ENCODE assay signal across 8 cellular contexts in the genomic region with DNA sequence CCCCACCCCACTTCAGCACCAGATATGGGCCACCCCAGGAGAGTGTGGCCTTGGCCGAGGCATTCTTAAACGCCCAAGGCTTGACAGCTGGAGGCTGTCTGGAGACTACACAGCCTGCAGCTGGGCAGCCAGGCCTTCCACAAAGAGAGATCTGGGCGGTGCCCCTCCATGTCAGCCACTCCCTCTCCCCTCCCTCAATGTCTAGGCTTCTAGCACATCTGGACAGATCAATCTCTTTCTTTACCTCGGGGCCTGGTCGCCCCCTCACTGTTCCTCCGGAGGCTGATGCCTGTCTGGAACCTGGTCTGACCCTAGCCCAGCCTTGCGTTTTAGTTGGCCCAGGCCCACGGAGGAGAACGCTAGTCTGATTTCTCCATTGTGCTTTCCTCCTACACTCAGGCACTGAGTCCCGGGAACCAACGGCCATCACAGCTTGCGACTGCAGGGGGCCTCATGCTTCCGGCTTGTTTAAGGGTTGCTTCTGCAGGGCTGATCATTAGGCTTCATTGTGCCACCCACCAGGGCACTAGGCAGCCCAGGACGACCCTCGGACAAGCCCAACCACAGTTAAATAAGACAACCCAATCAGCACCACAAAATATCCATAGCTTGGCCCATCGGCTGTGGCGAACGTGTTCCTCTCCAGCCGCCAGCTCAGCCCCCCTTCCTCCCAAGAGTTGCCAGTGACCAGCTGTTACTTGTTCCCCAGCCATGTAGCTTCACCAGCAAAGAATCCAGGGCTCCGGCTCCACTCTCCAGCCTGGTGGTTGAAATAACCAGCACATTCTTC.
A peak's percentile ranks its signal among the peaks of the same experiment; 100 is the strongest.
DNase-seq lines count a peak whose midpoint lies in the region; ATAC-seq and TF ChIP-seq lines count a peak whose summit lies in the region.

No MANE protein-coding gene starts in this region.

- CTCF ChIA-PET in Calu3 (lab: Charles Lee), result interaction anchor here (0.8 kb wide), 1 partner anchor 166 kb away, joined by 4 read pairs; no protein-coding TSS in a partner anchor
- CTCF ChIA-PET in activated CD4-positive, alpha-beta T cell treated with anti-CD3 and anti-CD28 coated beads for 36 hours (lab: Charles Lee), result no interaction called here

- intact Hi-C loops in Calu3 (cut with micrococcal nuclease; ENCODE audit: unreplicated experiment), result no loop called here
- intact Hi-C loops in activated CD4-positive, alpha-beta T cell treated with anti-CD3 and anti-CD28 coated beads for 36 hours (cut with DNase I, micrococcal nuclease), result no loop called here

- no peaks in the 10 kb centered on the region for H3K36me3 ChIP-seq in esophagus (ENCODE audit: control insufficient read depth in 2 of 2, insufficient read depth in 2 of 2, low read length in 1 of 2)
- H3K36me3 ChIP-seq in WERI-Rb-1, result no peaks in the 10 kb centered on the region

- H3K9me3 Mint-ChIP-seq in Calu3 (ENCODE audit: low read depth, unreplicated experiment) (no peaks in the 10 kb centered on the region), neural crest cell (no peaks in the 10 kb centered on the region)
- H3K9me3 Mint-ChIP-seq in activated CD4-positive, alpha-beta T cell treated with anti-CD3 and anti-CD28 coated beads for 36 hours (ENCODE audit: low read depth), result no peaks in the 10 kb centered on the region

- no peak overlapping the region for H3K4me3 ChIP-seq in esophagus (ENCODE audit: low read depth in 1 of 2, low read length in 2 of 2)
- H3K4me3 ChIP-seq in WERI-Rb-1 (ENCODE audit: low read depth, low read length), result no peak overlapping the region

- BruUV-seq in Calu3 (replicated peaks; lab: Mats Ljungman, UMichigan), result no TSS peak

- H3K4me3 Mint-ChIP-seq in Calu3 (ENCODE audit: low read depth, unreplicated experiment) (no peak overlapping the region), neural crest cell (no peak overlapping the region)
- no peak overlapping the region for H3K4me3 Mint-ChIP-seq in activated CD4-positive, alpha-beta T cell treated with anti-CD3 and anti-CD28 coated beads for 36 hours

- H3K9me3 ChIP-seq in esophagus (ENCODE audit: control insufficient read depth in 2 of 2, insufficient read depth in 1 of 2, low read depth in 1 of 2, low read length in 1 of 2), result no peaks in the 10 kb centered on the region
- H3K9me3 ChIP-seq in WERI-Rb-1 (ENCODE audit: severe bottlenecking), result no peaks in the 10 kb centered on the region

- H3K27ac ChIP-seq in esophagus (ENCODE audit: low read depth in 2 of 2, low read length in 1 of 2) (peak overlapping the region; percentile 76 to 82), WERI-Rb-1 (no peak overlapping the region)

- H3K36me3 Mint-ChIP-seq in Calu3 (ENCODE audit: insufficient read depth, unreplicated experiment) (peaks cover 4% of the 10 kb centered on the region), neural crest cell (ENCODE audit: low read depth) (no peaks in the 10 kb centered on the region)
- H3K36me3 Mint-ChIP-seq in activated CD4-positive, alpha-beta T cell treated with anti-CD3 and anti-CD28 coated beads for 36 hours (ENCODE audit: low read depth), result no peaks in the 10 kb centered on the region

- DNase-seq in Calu3 (peak; percentile 25), NCI-H524 (lab: John Stamatoyannopoulos, UW) (peak; percentile 64 to 68), neural crest cell (ENCODE audit: low read depth, low spot score) (no peak), T-helper 2 cell (no peak), WERI-Rb-1 (no peak)
- DNase-seq in activated CD4-positive, alpha-beta T cell treated with anti-CD3 and anti-CD28 coated beads for 36 hours, result no peak

- no peaks in the 10 kb centered on the region for H3K27me3 ChIP-seq in esophagus (ENCODE audit: control insufficient read depth in 1 of 2, insufficient read depth in 2 of 2, low read length in 2 of 2)
- H3K27me3 ChIP-seq in WERI-Rb-1 (ENCODE audit: insufficient read depth, low read depth, severe bottlenecking), result no peaks in the 10 kb centered on the region

- H3K4me1 Mint-ChIP-seq in Calu3 (ENCODE audit: low read depth, unreplicated experiment) (peaks cover 37% of the 10 kb centered on the region), neural crest cell (peaks cover 54% of the 10 kb centered on the region)
- H3K4me1 Mint-ChIP-seq in activated CD4-positive, alpha-beta T cell treated with anti-CD3 and anti-CD28 coated beads for 36 hours, result no peaks in the 10 kb centered on the region

- ATAC-seq in activated CD4-positive, alpha-beta T cell treated with anti-CD3 and anti-CD28 coated beads for 36 hours, result no peak
- ATAC-seq in GM21528 (IDR thresholded peaks at IDR 0.05; ENCODE audit: low FRiP score, unreplicated experiment), result no peak

- 29 to 48% methylated on average over 20 of the region's 20 CpGs for WGBS in esophagus, 2 donors

- TF ChIP-seq CTCF in Calu3 (IDR thresholded peaks at IDR 0.05; ENCODE audit: unreplicated experiment), result no peak
- TF ChIP-seq CTCF in neural crest cell (conservative IDR thresholded peaks at IDR 0.05), result peak; percentile 22
- TF ChIP-seq CTCF in WERI-Rb-1 (IDR thresholded peaks at IDR 0.05; ENCODE audit: low read depth, low read length), result no peak

- H3K27ac Mint-ChIP-seq in Calu3 (ENCODE audit: unreplicated experiment), result no peak overlapping the region
- peak overlapping the region; percentile 95 for H3K27ac Mint-ChIP-seq in neural crest cell (ENCODE audit: unreplicated experiment)
- H3K27ac Mint-ChIP-seq in activated CD4-positive, alpha-beta T cell treated with anti-CD3 and anti-CD28 coated beads for 36 hours, result no peak overlapping the region

- POLR2A ChIA-PET in activated CD4-positive, alpha-beta T cell treated with anti-CD3 and anti-CD28 coated beads for 36 hours (lab: Charles Lee), result no interaction called here

- H3K27me3 Mint-ChIP-seq in Calu3 (ENCODE audit: unreplicated experiment) (no peaks in the 10 kb centered on the region), neural crest cell (ENCODE audit: low read depth) (peaks cover 42% of the 10 kb centered on the region)
- H3K27me3 Mint-ChIP-seq in activated CD4-positive, alpha-beta T cell treated with anti-CD3 and anti-CD28 coated beads for 36 hours, result peaks cover 4% of the 10 kb centered on the region

- peaks cover 3 to 9% of the 10 kb centered on the region in 2 donors for H3K4me1 ChIP-seq in esophagus (ENCODE audit: control insufficient read depth in 2 of 2, insufficient read depth in 2 of 2, low read length in 1 of 2)

Comparison
In these comparisons a context has a peak if more than half of its experiments do, and no peak if none do; other contexts are left out.
1. DNase-seq: peak in Calu3 (single experiment) and NCI-H524 (2 of 2); none in neural crest cell (single experiment), activated CD4-positive, alpha-beta T cell treated with anti-CD3 and anti-CD28 coated beads for 36 hours (single experiment), T-helper 2 cell (0 of 5) and WERI-Rb-1 (single experiment).